Comparison of ENCODE assay signal across 8 cellular contexts in genomic region chr21:43352568-43353281, GRCh38.
DNase-seq lines count a peak whose midpoint lies in the region; ATAC-seq and TF ChIP-seq lines count a peak whose summit lies in the region.

No MANE protein-coding gene starts in this region.

- no peak overlapping the region for H3K18ac ChIP-seq in neuronal stem cell (ENCODE audit: low read length)

- H3K4me1 ChIP-seq in SK-N-SH (ENCODE audit: control insufficient read depth in 1 of 2, insufficient read depth in 2 of 2, low read depth in 1 of 2, low read length in 1 of 2): peaks cover 0 to 4% of the 10 kb centered on the region in 2 experiments; a peak in 1 of 4 replicates
- H3K4me1 ChIP-seq in neuronal stem cell (ENCODE audit: control insufficient read depth in 2 of 2, insufficient read depth in 1 of 2, low read depth in 1 of 2, low read length in 2 of 2): peaks cover 2 to 24% of the 10 kb centered on the region in 2 donors
- H3K4me1 ChIP-seq in ascending aorta: no peaks in the 10 kb centered on the region

- no peaks in the 10 kb centered on the region for H3K9me3 Mint-ChIP-seq in activated CD4-positive, alpha-beta T cell treated with anti-CD3 and anti-CD28 coated beads for 36 hours (ENCODE audit: low read depth)

- no peak overlapping the region for H3K9ac ChIP-seq in SK-N-SH
- no peak overlapping the region for H3K9ac ChIP-seq in neuronal stem cell (ENCODE audit: low read depth, low read length, poor library complexity)

- no peaks in the 10 kb centered on the region for H3K79me1 ChIP-seq in neuronal stem cell (ENCODE audit: low read depth, low read length)

- TF ChIP-seq RAD21 in SK-N-SH (IDR thresholded peaks at IDR 0.05; ENCODE audit: low read length): no peak

- H3K4me2 ChIP-seq in SK-N-SH (no peak overlapping the region), neuronal stem cell (ENCODE audit: insufficient read depth, low read length, poor library complexity, severe bottlenecking) (no peak overlapping the region)

- H3K4me1 Mint-ChIP-seq in activated CD4-positive, alpha-beta T cell treated with anti-CD3 and anti-CD28 coated beads for 36 hours: peaks cover 10% of the 10 kb centered on the region

- peak; percentile 87 for ATAC-seq in activated CD4-positive, alpha-beta T cell treated with anti-CD3 and anti-CD28 coated beads for 36 hours
- peak; percentile 85 for ATAC-seq in HG02798 (IDR thresholded peaks at IDR 0.05; ENCODE audit: poor library complexity, unreplicated experiment)

- H3K4ac ChIP-seq in neuronal stem cell (ENCODE audit: low read length): no peak overlapping the region

- POLR2A ChIA-PET in activated CD4-positive, alpha-beta T cell treated with anti-CD3 and anti-CD28 coated beads for 36 hours (lab: Charles Lee): no interaction called here
- POLR2A ChIA-PET in SK-N-SH (lab: Yijun Ruan, JAX): no interaction called here

- no peak overlapping the region for H3K4me3 ChIP-seq in SK-N-SH (ENCODE audit: low read depth in 2 of 2, low read length in 1 of 2)
- H3K4me3 ChIP-seq in neuronal stem cell (ENCODE audit: low read length in 2 of 2): no peak overlapping the region
- H3K4me3 ChIP-seq in ascending aorta: no peak overlapping the region

- no peaks in the 10 kb centered on the region for H4K20me1 ChIP-seq in SK-N-SH (ENCODE audit: insufficient read depth)

- no peaks in the 10 kb centered on the region for H3K36me3 Mint-ChIP-seq in activated CD4-positive, alpha-beta T cell treated with anti-CD3 and anti-CD28 coated beads for 36 hours (ENCODE audit: low read depth)

- no peaks in the 10 kb centered on the region for H3K9me2 ChIP-seq in SK-N-SH

- WGBS in SK-N-SH (ENCODE audit: low lambda C conversion rate): 92% methylated on average over 16 of the region's 16 CpGs
- WGBS in neuronal stem cell (ENCODE audit: extremely low coverage in 2 of 2, insufficient read length in 2 of 2, insufficient replicate concordance in 1 of 2), 2 donors: no CpG with 5 or more reads among the region's 16 CpGs

- H3K36me3 ChIP-seq in SK-N-SH (replicated peaks in 1 of 2; ENCODE audit: control insufficient read depth in 1 of 2, insufficient read depth in 2 of 2, low read length in 1 of 2) (no peaks in the 10 kb centered on the region), neuronal stem cell (replicated peaks in 1 of 2; ENCODE audit: control insufficient read depth in 2 of 2, insufficient read depth in 2 of 2, low read length in 2 of 2) (no peaks in the 10 kb centered on the region), ascending aorta (no peaks in the 10 kb centered on the region)

- H2AFZ ChIP-seq in SK-N-SH (ENCODE audit: low read depth): no peak overlapping the region
- no peak overlapping the region for H2AFZ ChIP-seq in neuronal stem cell (ENCODE audit: low read length)

- no peak overlapping the region for H3K23ac ChIP-seq in neuronal stem cell (ENCODE audit: low read depth, low read length, poor library complexity)

- H3K27me3 ChIP-seq in SK-N-SH (ENCODE audit: insufficient read depth) (no peaks in the 10 kb centered on the region), neuronal stem cell (ENCODE audit: control insufficient read depth in 3 of 3, insufficient read depth in 3 of 3, low read depth in 1 of 3, low read length in 3 of 3) (no peaks in the 10 kb centered on the region), ascending aorta (no peaks in the 10 kb centered on the region)

- TF ChIP-seq CTCF in SK-N-SH (IDR thresholded peaks at IDR 0.05): no peak
- TF ChIP-seq CTCF in ascending aorta (IDR thresholded peaks at IDR 0.05): no peak

- CTCF ChIA-PET in activated CD4-positive, alpha-beta T cell treated with anti-CD3 and anti-CD28 coated beads for 36 hours (lab: Charles Lee): no interaction called here
- CTCF ChIA-PET in SK-N-SH (lab: Yijun Ruan, JAX): no interaction called here

- H3K14ac ChIP-seq in neuronal stem cell (ENCODE audit: low read length): no peak overlapping the region

- no peak overlapping the region for H2BK15ac ChIP-seq in neuronal stem cell (ENCODE audit: low read length)

- H3K79me2 ChIP-seq in SK-N-SH (ENCODE audit: insufficient read depth): no peaks in the 10 kb centered on the region

- H4K8ac ChIP-seq in neuronal stem cell (ENCODE audit: low read depth, low read length): no peak overlapping the region

- no peak overlapping the region for H3K4me3 Mint-ChIP-seq in activated CD4-positive, alpha-beta T cell treated with anti-CD3 and anti-CD28 coated beads for 36 hours

- no peak overlapping the region for H2BK120ac ChIP-seq in neuronal stem cell (ENCODE audit: low read depth, low read length)

- H3K9me3 ChIP-seq in SK-N-SH (no peaks in the 10 kb centered on the region), neuronal stem cell (replicated peaks in 1 of 2; ENCODE audit: control insufficient read depth in 2 of 2, insufficient read depth in 1 of 2, low read depth in 1 of 2, low read length in 2 of 2) (no peaks in the 10 kb centered on the region), ascending aorta (no peaks in the 10 kb centered on the region)

- H3K27ac ChIP-seq in SK-N-SH (ENCODE audit: low read depth in 2 of 2, low read length in 1 of 2): no peak overlapping the region
- H3K27ac ChIP-seq in neuronal stem cell (replicated peaks; ENCODE audit: low read length): no peak overlapping the region
- no peak overlapping the region for H3K27ac ChIP-seq in ascending aorta

- intact Hi-C loops in activated CD4-positive, alpha-beta T cell treated with anti-CD3 and anti-CD28 coated beads for 36 hours (cut with DNase I, micrococcal nuclease): no loop called here
- intact Hi-C loops in ascending aorta (cut with DNase I): no loop called here

- H3F3A ChIP-seq in SK-N-SH (replicated peaks; ENCODE audit: insufficient read depth): no peaks in the 10 kb centered on the region

- peak overlapping the region; percentile 78 for H2BK5ac ChIP-seq in neuronal stem cell (ENCODE audit: low read length)

- peak overlapping the region; percentile 25 for H2AK5ac ChIP-seq in neuronal stem cell (ENCODE audit: low read depth, low read length)

- H3K27ac Mint-ChIP-seq in activated CD4-positive, alpha-beta T cell treated with anti-CD3 and anti-CD28 coated beads for 36 hours: peak overlapping the region; percentile 92

- TF ChIP-seq EP300 in SK-N-SH (IDR thresholded peaks at IDR 0.05; ENCODE audit: borderline replicate concordance in 1 of 2, low read depth in 1 of 2, low read length in 1 of 2): no peak

- no peak overlapping the region for H2BK12ac ChIP-seq in neuronal stem cell (ENCODE audit: low read length)

- H4K91ac ChIP-seq in neuronal stem cell (ENCODE audit: low read depth, low read length, poor library complexity): no peak overlapping the region

- no peaks in the 10 kb centered on the region for H3K27me3 Mint-ChIP-seq in activated CD4-positive, alpha-beta T cell treated with anti-CD3 and anti-CD28 coated beads for 36 hours

- peak; percentile 51 for DNase-seq in activated CD4-positive, alpha-beta T cell treated with anti-CD3 and anti-CD28 coated beads for 36 hours
- DNase-seq in activated CD4-positive, alpha-beta T cell treated with anti-CD3 and anti-CD28 coated beads for 1 hour: no peak
- DNase-seq in SK-N-SH (peak; percentile 64), neuronal stem cell (ENCODE audit: low spot score) (no peak), GM03348 (ENCODE audit: low spot score) (no peak), ascending aorta (ENCODE audit: low spot score in 2 of 2) (no peak), putamen (ENCODE audit: low spot score) (no peak)

TF ChIP-seq in SK-N-SH, 30 proteins besides CTCF, POLR2A, EP300 and RAD21 (continues in another document):
- TF ChIP-seq USF1 (IDR thresholded peaks at IDR 0.05; ENCODE audit: borderline replicate concordance, low read depth) (no peak), IRF3 (IDR thresholded peaks at IDR 0.05; ENCODE audit: low read depth, low read length) (no peak), TCF12 (IDR thresholded peaks at IDR 0.05) (no peak), GABPA (IDR thresholded peaks at IDR 0.05; ENCODE audit: low read depth) (no peak), MXI1 (IDR thresholded peaks at IDR 0.05; ENCODE audit: low read depth, low read length) (no peak), CHD2 (IDR thresholded peaks at IDR 0.05; ENCODE audit: low read length, partially characterized antibody) (no peak), GATA2 (CRISPR knock-in tag; IDR thresholded peaks at IDR 0.05) (no peak), MEF2A (IDR thresholded peaks at IDR 0.05; ENCODE audit: borderline replicate concordance, low read depth) (no peak), JUND (IDR thresholded peaks at IDR 0.05) (no peak), TEAD4 (IDR thresholded peaks at IDR 0.05; ENCODE audit: borderline replicate concordance, insufficient read depth) (no peak)
- TF ChIP-seq, protein P1, sequence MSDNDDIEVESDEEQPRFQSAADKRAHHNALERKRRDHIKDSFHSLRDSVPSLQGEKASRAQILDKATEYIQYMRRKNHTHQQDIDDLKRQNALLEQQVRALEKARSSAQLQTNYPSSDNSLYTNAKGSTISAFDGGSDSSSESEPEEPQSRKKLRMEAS (IDR thresholded peaks at IDR 0.05; ENCODE audit: low read depth): no peak

Comparison
In these comparisons a context has a peak if more than half of its experiments do, and no peak if none do; other contexts are left out.
1. DNase-seq: peak in activated CD4-positive, alpha-beta T cell treated with anti-CD3 and anti-CD28 coated beads for 36 hours (single experiment) and SK-N-SH (single experiment); none in activated CD4-positive, alpha-beta T cell treated with anti-CD3 and anti-CD28 coated beads for 1 hour (single experiment), neuronal stem cell (single experiment), GM03348 (single experiment), ascending aorta (0 of 2) and putamen (single experiment).